ENCODE assay signal across 15 cellular contexts in the genomic region with DNA sequence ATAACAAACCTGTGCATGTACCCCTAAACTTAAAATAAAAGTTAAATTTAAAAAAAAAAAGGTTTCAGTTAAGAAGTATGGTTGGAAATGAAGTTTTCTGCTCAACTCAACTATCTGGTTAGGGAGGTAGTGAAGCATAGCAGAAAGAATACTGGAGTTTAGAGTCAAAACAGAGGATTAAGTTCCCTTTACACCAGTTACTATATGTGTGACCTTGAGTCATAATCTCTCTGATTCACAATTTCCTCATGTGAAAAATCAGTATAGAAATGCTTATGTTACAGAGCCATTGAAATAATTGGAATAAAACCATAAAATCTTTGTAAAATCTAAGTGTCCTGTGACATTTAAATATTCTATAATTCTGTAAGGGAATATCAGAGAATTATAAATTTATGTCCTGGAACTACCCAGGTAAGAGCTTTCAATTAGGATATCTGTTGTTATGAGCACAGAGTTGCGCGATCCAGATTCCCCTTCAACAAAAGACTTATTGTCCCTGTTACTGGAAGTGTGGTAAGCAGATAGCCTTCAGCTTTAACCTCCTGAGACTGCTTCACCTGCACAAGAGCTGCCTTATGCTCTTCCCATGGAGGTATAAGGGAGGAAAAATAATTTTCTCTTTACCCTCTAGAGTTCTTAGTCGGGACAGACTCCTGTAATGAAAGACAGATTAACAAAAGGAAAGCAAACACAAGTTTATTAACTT.
"Had no signal": no experiment of that assay in that cellular context is flagged by ENCODE, and none has a peak within 500 bp of the region (broad histone marks: within the 10 kb centered on the region; RNA-seq: fewer than 3 reads in every experiment).

No MANE protein-coding gene starts in this region.

- DNase-seq: activated CD4-positive, alpha-beta T cell treated with anti-CD3 and anti-CD28 coated beads, Interleukin-2, amount 10 ng/mL, durations not matched to agents 7 days and 5 days; activated CD8-positive, alpha-beta memory T cell treated with anti-CD3 and anti-CD28 coated beads for 24 hours; activated naive CD8-positive, alpha-beta T cell treated with anti-CD3 and anti-CD28 coated beads, Interleukin-2, amount 10 ng/mL, durations not matched to agents 7 days and 5 days; glutamatergic neuron; hypothalamus; kidney glomerular epithelial cell; occipital lobe; spleen; T-cell; T-helper 9 cell; trophoblast cell had no signal

- H3K4me3 ChIP-seq: ascending aorta, esophagus muscularis mucosa, prostate gland, spleen, suprapubic skin had no signal
